Comparison of ENCODE assay signal across 16 cellular contexts in the genomic region with DNA sequence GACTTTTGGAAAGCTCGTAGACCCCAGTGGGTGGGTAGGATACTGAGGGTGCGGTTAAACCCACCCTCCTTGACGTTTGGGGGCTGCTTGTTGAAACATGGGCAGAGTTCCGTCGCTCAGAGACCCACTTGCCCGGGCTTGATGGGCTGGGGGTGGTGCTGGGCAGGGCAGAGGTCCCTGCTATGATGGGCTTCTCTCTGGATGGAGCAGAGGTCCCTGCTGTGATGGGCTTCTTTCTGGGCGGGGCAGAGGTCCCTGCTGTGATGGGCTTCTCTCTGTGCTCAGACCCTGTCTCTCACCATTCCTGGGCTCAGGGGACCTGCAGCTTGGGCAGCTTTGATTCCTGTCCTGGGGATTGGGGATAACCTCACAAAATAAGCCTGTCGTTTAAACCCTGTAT. TPM values are rescaled to one million over a fixed set of nuclear protein-coding genes. Genes with fewer than 3 reads are reported as not detected.
DNase-seq lines count a peak whose midpoint lies in the region; ATAC-seq and TF ChIP-seq lines count a peak whose summit lies in the region.
"Had no signal": no experiment of that assay in that cellular context is flagged by ENCODE, and none has a peak within 500 bp of the region (broad histone marks: within the 10 kb centered on the region; RNA-seq: fewer than 3 reads in every experiment).

No MANE protein-coding gene starts in this region.

- no peak overlapping the region for H3K4me2 ChIP-seq in neural progenitor cell
- H3K4me2 ChIP-seq: BLaER1 treated with 17β-estradiol and CSF1 and Interleukin-3, amounts not matched to agents 10 nM and 100 nM had no signal

- no peaks in the 10 kb centered on the region for H3K9me3 Mint-ChIP-seq in natural killer cell treated with Interleukin-12 subunit alpha and Interleukin-12 subunit beta and Interleukin-15 and Interleukin-18, amount 100 ng/mL, for 72 hours
- H3K9me3 Mint-ChIP-seq in natural killer cell (no peaks in the 10 kb centered on the region), WTC11 (no peaks in the 10 kb centered on the region), neural progenitor cell (no peaks in the 10 kb centered on the region)
- H3K9me3 Mint-ChIP-seq: CD4-positive, CD25-positive, alpha-beta regulatory T cell; IgD-negative memory B cell had no signal

- intact Hi-C loops in natural killer cell (cut with micrococcal nuclease) = no loop called here
- intact Hi-C loops in upper lobe of right lung (cut with DNase I) = no loop called here

- POLR2A ChIA-PET in WTC11 (lab: Charles Lee) = no interaction called here

- no peak overlapping the region for H3K4me3 ChIP-seq in neural progenitor cell
- H3K4me3 ChIP-seq in upper lobe of right lung = no peak overlapping the region
- H3K4me3 ChIP-seq: BLaER1 treated with 17β-estradiol and CSF1 and Interleukin-3, amounts not matched to agents 10 nM and 100 nM; HAP-1 had no signal

- H3K27ac ChIP-seq in neural progenitor cell = no peak overlapping the region
- H3K27ac ChIP-seq in upper lobe of right lung = no peak overlapping the region
- H3K27ac ChIP-seq: BLaER1 treated with 17β-estradiol and CSF1 and Interleukin-3, amounts not matched to agents 10 nM and 100 nM had no signal

- peak; percentile 15 for DNase-seq in natural killer cell treated with Interleukin-12 subunit alpha and Interleukin-12 subunit beta and Interleukin-15 and Interleukin-18, amount 100 ng/mL, for 72 hours (ENCODE audit: low spot score)
- DNase-seq in natural killer cell = no peak
- peak; percentile 2 for DNase-seq in WTC11 (ENCODE audit: low spot score)
- DNase-seq in neural progenitor cell (ENCODE audit: low spot score) = no peak
- DNase-seq in upper lobe of right lung = no peak
- no peak for DNase-seq in hypothalamus (lab: John Stamatoyannopoulos, UW)
- no peak for DNase-seq in stimulated activated CD4-positive, alpha-beta T cell treated with anti-CD3 and anti-CD28 coated beads, Interleukin-2, amount 100 ng/mL, for 48 hours
- DNase-seq: ACHN; Calu3; CD4-positive, CD25-positive, alpha-beta regulatory T cell; DMS 273 treated with DMSO at 0.1 percent for 48 hours; GOT3 had no signal

- no peak overlapping the region for H3K4me3 Mint-ChIP-seq in natural killer cell treated with Interleukin-12 subunit alpha and Interleukin-12 subunit beta and Interleukin-15 and Interleukin-18, amount 100 ng/mL, for 72 hours
- H3K4me3 Mint-ChIP-seq in natural killer cell (no peak overlapping the region), WTC11 (no peak overlapping the region), neural progenitor cell (no peak overlapping the region)
- H3K4me3 Mint-ChIP-seq: CD4-positive, CD25-positive, alpha-beta regulatory T cell; IgD-negative memory B cell had no signal

- no peak for TF ChIP-seq CTCF in natural killer cell (IDR thresholded peaks at IDR 0.05)
- no peak for TF ChIP-seq CTCF in WTC11 (IDR thresholded peaks at IDR 0.05)
- no peak for TF ChIP-seq CTCF in neural progenitor cell (IDR thresholded peaks at IDR 0.05)
- TF ChIP-seq CTCF in upper lobe of right lung (IDR thresholded peaks at IDR 0.05) = no peak

- ATAC-seq in natural killer cell treated with Interleukin-12 subunit alpha and Interleukin-12 subunit beta and Interleukin-15 and Interleukin-18, amount 100 ng/mL, for 72 hours = no peak
- ATAC-seq in natural killer cell = no peak
- no peak for ATAC-seq in WTC11
- peak; percentile 11 for ATAC-seq in upper lobe of right lung
- ATAC-seq in GM21825 (IDR thresholded peaks at IDR 0.05; ENCODE audit: unreplicated experiment) = no peak

- H2AFZ ChIP-seq in neural progenitor cell (replicated peaks) = no peak overlapping the region

- peaks cover 3 to 5% of the 10 kb centered on the region in 2 donors for H3K27me3 Mint-ChIP-seq in natural killer cell treated with Interleukin-12 subunit alpha and Interleukin-12 subunit beta and Interleukin-15 and Interleukin-18, amount 100 ng/mL, for 72 hours
- H3K27me3 Mint-ChIP-seq in natural killer cell (ENCODE audit: low read depth in 2 of 2) (peaks cover 0 to 9% of the 10 kb centered on the region in 2 donors), WTC11 (ENCODE audit: low read depth) (0 out of 2 replicates have a peak, but pooled peaks cover 3% of the 10 kb centered on the region), neural progenitor cell (ENCODE audit: insufficient read depth, low read depth) (peaks cover 5% of the 10 kb centered on the region)

- no peak overlapping the region for H3K27ac Mint-ChIP-seq in natural killer cell treated with Interleukin-12 subunit alpha and Interleukin-12 subunit beta and Interleukin-15 and Interleukin-18, amount 100 ng/mL, for 72 hours
- H3K27ac Mint-ChIP-seq in natural killer cell = no peak overlapping the region
- no peak overlapping the region for H3K27ac Mint-ChIP-seq in WTC11
- H3K27ac Mint-ChIP-seq in neural progenitor cell = peak overlapping the region; percentile 51
- H3K27ac Mint-ChIP-seq: CD4-positive, CD25-positive, alpha-beta regulatory T cell; IgD-negative memory B cell had no signal

- no peaks in the 10 kb centered on the region for H4K20me1 ChIP-seq in neural progenitor cell (ENCODE audit: low read depth)
- H4K20me1 ChIP-seq: BLaER1 treated with 17β-estradiol and CSF1 and Interleukin-3, amounts not matched to agents 10 nM and 100 nM had no signal

- no peaks in the 10 kb centered on the region for H3K36me3 Mint-ChIP-seq in natural killer cell treated with Interleukin-12 subunit alpha and Interleukin-12 subunit beta and Interleukin-15 and Interleukin-18, amount 100 ng/mL, for 72 hours
- no peaks in the 10 kb centered on the region for H3K36me3 Mint-ChIP-seq in natural killer cell
- H3K36me3 Mint-ChIP-seq in WTC11 = no peaks in the 10 kb centered on the region
- no peaks in the 10 kb centered on the region for H3K36me3 Mint-ChIP-seq in neural progenitor cell
- H3K36me3 Mint-ChIP-seq: CD4-positive, CD25-positive, alpha-beta regulatory T cell; IgD-negative memory B cell had no signal

- CTCF ChIA-PET in WTC11 (lab: Charles Lee) = no interaction called here

- H3K36me3 ChIP-seq in neural progenitor cell (no peaks in the 10 kb centered on the region), upper lobe of right lung (no peaks in the 10 kb centered on the region)
- H3K36me3 ChIP-seq: BLaER1 treated with 17β-estradiol and CSF1 and Interleukin-3, amounts not matched to agents 10 nM and 100 nM; HAP-1 had no signal

- H3K4me1 ChIP-seq in neural progenitor cell (peaks cover 23% of the 10 kb centered on the region), upper lobe of right lung (no peaks in the 10 kb centered on the region)
- H3K4me1 ChIP-seq: HAP-1 had no signal

- no peaks in the 10 kb centered on the region for H3F3A ChIP-seq in neural progenitor cell (ENCODE audit: low read depth)

- no peaks in the 10 kb centered on the region for H3K9me3 ChIP-seq in neural progenitor cell (ENCODE audit: low read depth)
- H3K9me3 ChIP-seq in upper lobe of right lung = no peaks in the 10 kb centered on the region
- H3K9me3 ChIP-seq: BLaER1 treated with 17β-estradiol and CSF1 and Interleukin-3, amounts not matched to agents 10 nM and 100 nM; HAP-1 had no signal

- no peaks in the 10 kb centered on the region for H3K4me1 Mint-ChIP-seq in natural killer cell treated with Interleukin-12 subunit alpha and Interleukin-12 subunit beta and Interleukin-15 and Interleukin-18, amount 100 ng/mL, for 72 hours (ENCODE audit: low read depth in 2 of 2)
- H3K4me1 Mint-ChIP-seq in natural killer cell = no peaks in the 10 kb centered on the region
- peaks cover 20% of the 10 kb centered on the region for H3K4me1 Mint-ChIP-seq in WTC11
- H3K4me1 Mint-ChIP-seq in neural progenitor cell = peaks cover 29% of the 10 kb centered on the region
- H3K4me1 Mint-ChIP-seq: CD4-positive, CD25-positive, alpha-beta regulatory T cell had no signal

- no peaks in the 10 kb centered on the region for H3K79me2 ChIP-seq in neural progenitor cell (ENCODE audit: low read depth)

- H3K27me3 ChIP-seq in neural progenitor cell = no peaks in the 10 kb centered on the region
- H3K27me3 ChIP-seq in upper lobe of right lung = no peaks in the 10 kb centered on the region
- H3K27me3 ChIP-seq: BLaER1 treated with 17β-estradiol and CSF1 and Interleukin-3, amounts not matched to agents 10 nM and 100 nM had no signal

- no peak overlapping the region for H3K9ac ChIP-seq in neural progenitor cell
- H3K9ac ChIP-seq: BLaER1 treated with 17β-estradiol and CSF1 and Interleukin-3, amounts not matched to agents 10 nM and 100 nM had no signal

TF ChIP-seq in WTC11, 78 proteins besides CTCF, POLR2A, EP300 and RAD21 (continues in another document):
- no peak for TF ChIP-seq ZBTB21 (CRISPR knock-in tag; IDR thresholded peaks at IDR 0.05; ENCODE audit: borderline replicate concordance)
- no peak for TF ChIP-seq ZNF281 (CRISPR knock-in tag; IDR thresholded peaks at IDR 0.05)
- TF ChIP-seq CREB1 (CRISPR knock-in tag; IDR thresholded peaks at IDR 0.05) = no peak

RNA-seq across cellular contexts. Expression of gene FBLN2, which starts 45.2 kb away (rescaled TPM):
- not detected for total RNA-seq in natural killer cell treated with Interleukin-12 subunit alpha and Interleukin-12 subunit beta and Interleukin-15 and Interleukin-18, amount 100 ng/mL, for 72 hours
- 1 to 10 TPM in 2 of 3 donors, under 1 TPM in 1; 0.61 to 2.7 (median 1.6) TPM for total RNA-seq in natural killer cell
- 20.7 to 35.2 TPM (median 31.3 TPM) in 3 replicates for total RNA-seq in WTC11 (2021)
- 15.0 and 15.9 TPM in 2 replicates for total RNA-seq in neural progenitor cell (ENCODE audit: low replicate concordance)
- total RNA-seq in upper lobe of right lung = 32.9 TPM
- total RNA-seq: Calu3; CD4-positive, CD25-positive, alpha-beta regulatory T cell had no signal

Comparison
In these comparisons a context has a peak if more than half of its experiments do, and no peak if none do; other contexts are left out.
1. DNase-seq: peak in natural killer cell treated with Interleukin-12 subunit alpha and Interleukin-12 subunit beta and Interleukin-15 and Interleukin-18, amount 100 ng/mL, for 72 hours (single experiment) and WTC11 (single experiment); none in natural killer cell (single experiment), neural progenitor cell (single experiment), upper lobe of right lung (single experiment), hypothalamus (0 of 51) and stimulated activated CD4-positive, alpha-beta T cell treated with anti-CD3 and anti-CD28 coated beads, Interleukin-2, amount 100 ng/mL, for 48 hours (0 of 2).